9 cellular contexts compared by ENCODE assay signal in genomic region chr16:89375021-89375420, GRCh38.
DNase-seq lines count a peak whose midpoint lies in the region; ATAC-seq and TF ChIP-seq lines count a peak whose summit lies in the region.
"Had no signal": no experiment of that assay in that cellular context is flagged by ENCODE, and none has a peak within 500 bp of the region (broad histone marks: within the 10 kb centered on the region; RNA-seq: fewer than 3 reads in every experiment).

No MANE protein-coding gene starts in this region.

- H3K9me3 Mint-ChIP-seq in neural progenitor cell, result peaks cover 16% of the 10 kb centered on the region

- H3F3A ChIP-seq in neural progenitor cell (ENCODE audit: low read depth), result peaks cover 19% of the 10 kb centered on the region

- peak; percentile 71 for ATAC-seq in HG02852 (IDR thresholded peaks at IDR 0.05; ENCODE audit: unreplicated experiment)
- no peak for ATAC-seq in HG02588 (IDR thresholded peaks at IDR 0.05; ENCODE audit: unreplicated experiment)
- ATAC-seq in upper lobe of right lung, result no peak

- H3K4me2 ChIP-seq in neural progenitor cell, result no peak overlapping the region

- H3K27ac ChIP-seq in SJCRH30 (peak overlapping the region; percentile 84), neural progenitor cell (peak overlapping the region; percentile 49), upper lobe of right lung (no peak overlapping the region)
- H3K27ac ChIP-seq: SJSA1 had no signal

- no peak overlapping the region for H2AFZ ChIP-seq in neural progenitor cell (replicated peaks)

- no peaks in the 10 kb centered on the region for H3K27me3 ChIP-seq in GM06990 (replicated peaks; ENCODE audit: control insufficient read depth, insufficient read depth, low read length)
- no peaks in the 10 kb centered on the region for H3K27me3 ChIP-seq in SJCRH30
- no peaks in the 10 kb centered on the region for H3K27me3 ChIP-seq in neural progenitor cell
- H3K27me3 ChIP-seq in upper lobe of right lung, result no peaks in the 10 kb centered on the region
- H3K27me3 ChIP-seq: SJSA1 had no signal

- H3K4me1 Mint-ChIP-seq in neural progenitor cell, result peaks cover 45% of the 10 kb centered on the region

- no peak overlapping the region for H3K27ac Mint-ChIP-seq in neural progenitor cell

- H3K36me3 Mint-ChIP-seq in neural progenitor cell, result peaks cover 15% of the 10 kb centered on the region

- peak; percentile 48 for DNase-seq in GM06990 (ENCODE audit: extremely low read depth, insufficient read length)
- DNase-seq in SJCRH30, result peak; percentile 83 to 91
- peak; percentile 24 for DNase-seq in neural progenitor cell (ENCODE audit: low spot score)
- DNase-seq in EL, result no peak
- no peak for DNase-seq in A172 (ENCODE audit: low spot score)
- no peak for DNase-seq in upper lobe of right lung

- no peak for TF ChIP-seq CTCF in GM06990 (IDR thresholded peaks at IDR 0.05; ENCODE audit: insufficient read depth, low read length, poor library complexity, severe bottlenecking)
- TF ChIP-seq CTCF in neural progenitor cell (IDR thresholded peaks at IDR 0.05), result no peak
- no peak for TF ChIP-seq CTCF in upper lobe of right lung (IDR thresholded peaks at IDR 0.05)

- peaks cover 100% of the 10 kb centered on the region for H3K79me2 ChIP-seq in neural progenitor cell (ENCODE audit: low read depth)

- H3K4me1 ChIP-seq in SJCRH30 (peaks cover 22% of the 10 kb centered on the region), neural progenitor cell (peaks cover 28% of the 10 kb centered on the region), upper lobe of right lung (peaks cover 15% of the 10 kb centered on the region)

- no peaks in the 10 kb centered on the region for H3K27me3 Mint-ChIP-seq in neural progenitor cell (ENCODE audit: insufficient read depth, low read depth)

- no peak overlapping the region for H3K9ac ChIP-seq in neural progenitor cell

- H3K9me3 ChIP-seq in SJCRH30 (replicated peaks) (no peaks in the 10 kb centered on the region), neural progenitor cell (ENCODE audit: low read depth) (no peaks in the 10 kb centered on the region), upper lobe of right lung (peaks cover 4% of the 10 kb centered on the region)
- H3K9me3 ChIP-seq: SJSA1 had no signal

- H4K20me1 ChIP-seq in neural progenitor cell (ENCODE audit: low read depth), result peaks cover 100% of the 10 kb centered on the region

- no peak overlapping the region for H3K4me3 ChIP-seq in GM06990 (replicated peaks; ENCODE audit: low read depth, low read length)
- peak overlapping the region; percentile 39 for H3K4me3 ChIP-seq in SJCRH30
- no peak overlapping the region for H3K4me3 ChIP-seq in neural progenitor cell
- H3K4me3 ChIP-seq in upper lobe of right lung, result no peak overlapping the region
- H3K4me3 ChIP-seq: SJSA1 had no signal

- H3K36me3 ChIP-seq in GM06990 (ENCODE audit: control insufficient read depth, insufficient read depth, low read length), result peaks cover 11% of the 10 kb centered on the region
- H3K36me3 ChIP-seq in SJCRH30, result no peaks in the 10 kb centered on the region
- no peaks in the 10 kb centered on the region for H3K36me3 ChIP-seq in neural progenitor cell
- H3K36me3 ChIP-seq in upper lobe of right lung, result peaks cover 5% of the 10 kb centered on the region

- no peak overlapping the region for H3K4me3 Mint-ChIP-seq in neural progenitor cell

- intact Hi-C loops in upper lobe of right lung (cut with DNase I), result no loop called here

Comparison
In these comparisons a context has a peak if more than half of its experiments do, and no peak if none do; other contexts are left out.
1. DNase-seq: peak in GM06990 (single experiment), SJCRH30 (2 of 2) and neural progenitor cell (single experiment); none in EL (single experiment), A172 (single experiment) and upper lobe of right lung (single experiment).